ENCODE assay signal across 9 cellular contexts in the genomic region with DNA sequence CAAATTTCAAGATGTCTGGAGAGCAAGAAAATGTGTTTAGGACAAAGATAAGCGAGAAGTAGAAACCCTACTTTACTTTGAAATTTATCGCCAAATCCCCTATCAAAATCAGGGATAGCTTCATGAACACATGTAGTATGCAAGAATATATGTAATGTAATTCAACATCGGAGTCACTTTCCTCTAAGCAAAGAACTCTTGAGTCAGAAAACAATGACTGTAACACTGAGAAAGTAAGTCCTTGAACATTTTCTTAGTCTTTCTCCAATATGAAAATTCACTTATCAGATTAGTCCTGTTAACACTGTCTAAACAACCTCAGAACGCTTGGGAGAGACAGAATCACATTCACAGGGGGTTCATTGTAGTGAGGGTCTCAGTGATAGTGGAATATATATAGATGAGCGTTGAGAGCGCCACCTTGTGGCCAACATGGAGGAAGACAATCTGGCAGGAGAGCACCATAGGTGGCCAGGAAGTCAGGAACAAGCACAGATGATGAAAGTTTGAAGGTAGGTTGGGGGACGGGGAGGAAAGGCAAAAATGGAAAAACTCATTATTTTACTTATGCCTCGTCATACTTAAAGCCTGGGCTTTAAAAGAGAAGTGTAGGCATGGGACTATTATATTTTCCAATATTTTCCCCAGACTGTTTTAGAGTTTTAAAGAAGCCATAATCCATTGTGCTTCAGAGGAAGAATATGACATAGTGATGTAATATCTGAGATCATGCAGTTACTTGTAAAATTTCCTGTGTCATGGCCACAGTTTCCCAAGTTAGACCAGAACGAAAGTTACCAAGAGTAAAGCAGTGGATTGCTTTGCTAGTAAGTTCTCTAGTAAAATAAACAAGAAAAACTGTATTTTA.
DNase-seq lines count a peak whose midpoint lies in the region; ATAC-seq, FAIRE-seq and TF ChIP-seq lines count a peak whose summit lies in the region.
"Had no signal": no experiment of that assay in that cellular context is flagged by ENCODE, and none has a peak within 500 bp of the region (broad histone marks: within the 10 kb centered on the region; RNA-seq: fewer than 3 reads in every experiment).

No MANE protein-coding gene starts in this region.

- peak; percentile 89 to 96 for TF ChIP-seq CTCF in GM23338 (conservative IDR thresholded peaks at IDR 0.05; ENCODE audit: low read depth in 2 of 2)
- TF ChIP-seq CTCF in KMS-11 (conservative IDR thresholded peaks at IDR 0.05; ENCODE audit: low read depth, low read length) = peak; percentile 99
- TF ChIP-seq CTCF in brain (conservative IDR thresholded peaks at IDR 0.05) = peak; percentile 92 to 96

- no peaks in the 10 kb centered on the region for H4K20me1 ChIP-seq in GM23338 (replicated peaks; ENCODE audit: insufficient read depth)
- no peaks in the 10 kb centered on the region for H4K20me1 ChIP-seq in KMS-11 (ENCODE audit: insufficient read depth)
- H4K20me1 ChIP-seq: BLaER1 treated with 17β-estradiol and CSF1 and Interleukin-3, amounts not matched to agents 10 nM and 100 nM had no signal

- H3K27me3 Mint-ChIP-seq in GM23338 (ENCODE audit: insufficient read depth, low read depth, poor library complexity) (no peaks in the 10 kb centered on the region), brain (peaks cover 6% of the 10 kb centered on the region)

- no peaks in the 10 kb centered on the region for H3F3A ChIP-seq in GM23338 (replicated peaks; ENCODE audit: low read depth)

- H3K79me2 ChIP-seq in GM23338 (replicated peaks; ENCODE audit: insufficient read depth) (no peaks in the 10 kb centered on the region), KMS-11 (ENCODE audit: insufficient read depth, low read depth) (no peaks in the 10 kb centered on the region)

- H3K4me3 Mint-ChIP-seq in GM23338 = no peak overlapping the region
- H3K4me3 Mint-ChIP-seq in brain = no peak overlapping the region

- H2AFZ ChIP-seq in GM23338 = peak overlapping the region; percentile 15; the same call in 1 of the 2 replicates
- H2AFZ ChIP-seq in KMS-11 (ENCODE audit: low read depth) = no peak overlapping the region

- no peaks in the 10 kb centered on the region for H3K27me3 ChIP-seq in GM23338 (ENCODE audit: insufficient read depth)
- H3K27me3 ChIP-seq in KMS-11 (ENCODE audit: insufficient read depth, low read depth) = no peaks in the 10 kb centered on the region
- H3K27me3 ChIP-seq: BLaER1 treated with 17β-estradiol and CSF1 and Interleukin-3, amounts not matched to agents 10 nM and 100 nM had no signal

- H3K4me1 ChIP-seq in GM23338 (ENCODE audit: insufficient read depth) (peaks cover 8% of the 10 kb centered on the region; the same call in 1 of the 2 replicates), KMS-11 (ENCODE audit: low read depth, poor library complexity, severe bottlenecking) (peaks cover 18% of the 10 kb centered on the region)
- H3K4me1 ChIP-seq: BLaER1 treated with 17β-estradiol and CSF1 and Interleukin-3, amounts not matched to agents 10 nM and 100 nM had no signal

- H3K27ac Mint-ChIP-seq in GM23338 = no peak overlapping the region
- H3K27ac Mint-ChIP-seq in brain = no peak overlapping the region

- H3K9ac ChIP-seq in KMS-11 = no peak overlapping the region
- H3K9ac ChIP-seq: BLaER1 treated with 17β-estradiol and CSF1 and Interleukin-3, amounts not matched to agents 10 nM and 100 nM had no signal

- H3K9me2 ChIP-seq in GM23338 (ENCODE audit: insufficient read depth) = no peaks in the 10 kb centered on the region

- H3K36me3 Mint-ChIP-seq in GM23338 (ENCODE audit: low read depth) = peaks cover 21% of the 10 kb centered on the region
- no peaks in the 10 kb centered on the region for H3K36me3 Mint-ChIP-seq in brain

- H3K4me2 ChIP-seq in GM23338 = no peak overlapping the region
- H3K4me2 ChIP-seq in KMS-11 = no peak overlapping the region
- H3K4me2 ChIP-seq: BLaER1 treated with 17β-estradiol and CSF1 and Interleukin-3, amounts not matched to agents 10 nM and 100 nM had no signal

- DNase-seq in NCI-H510A treated with DMSO at 0.1 percent for 48 hours (lab: John Stamatoyannopoulos, UW) = peak; percentile 4
- DNase-seq in NCI-H510A (lab: John Stamatoyannopoulos, UW) = no peak
- peak; percentile 81 for DNase-seq in GM23338 (ENCODE audit: low spot score)
- peak; percentile 56 for DNase-seq in RCC 7860 (ENCODE audit: low spot score)
- DNase-seq in stimulated activated CD4-positive, alpha-beta T cell treated with anti-CD3 and anti-CD28 coated beads, Interleukin-4, amount 100 ng/mL, for 48 hours (ENCODE audit: low read depth in 2 of 2) = peak; percentile 5 to 6

- H3K27ac ChIP-seq in GM23338 (ENCODE audit: low read depth) (no peak overlapping the region), KMS-11 (no peak overlapping the region)
- H3K27ac ChIP-seq: BLaER1 treated with 17β-estradiol and CSF1 and Interleukin-3, amounts not matched to agents 10 nM and 100 nM had no signal

- no peak overlapping the region for H3K4me3 ChIP-seq in GM23338
- H3K4me3 ChIP-seq in KMS-11 (IDR thresholded peaks at IDR 0.05; ENCODE audit: insufficient read depth, low read depth, low read length) = no peak overlapping the region
- H3K4me3 ChIP-seq: BLaER1 treated with 17β-estradiol and CSF1 and Interleukin-3, amounts not matched to agents 10 nM and 100 nM had no signal

- H3K36me3 ChIP-seq in GM23338 (ENCODE audit: insufficient read depth) (no peaks in the 10 kb centered on the region), KMS-11 (ENCODE audit: insufficient read depth) (no peaks in the 10 kb centered on the region)
- H3K36me3 ChIP-seq: BLaER1 treated with 17β-estradiol and CSF1 and Interleukin-3, amounts not matched to agents 10 nM and 100 nM had no signal

- peak; percentile 46 for FAIRE-seq in RCC 7860 (lab: Jason Lieb, UNC)
- FAIRE-seq in islet of Langerhans (lab: Jason Lieb, UNC) = peak; percentile 43

- H3K4me1 Mint-ChIP-seq in GM23338 = peaks cover 4% of the 10 kb centered on the region
- no peaks in the 10 kb centered on the region for H3K4me1 Mint-ChIP-seq in brain

- H3K9me3 Mint-ChIP-seq in GM23338 (peaks cover 16% of the 10 kb centered on the region), brain (peaks cover 13 to 27% (median 22%) of the 10 kb centered on the region in 5 experiments)

- peak; percentile 98 for ATAC-seq in GM23338

TF ChIP-seq in GM23338, 12 proteins besides CTCF, POLR2A, EP300 and RAD21:
- TF ChIP-seq CREB1 (CRISPR knock-in tag; IDR thresholded peaks at IDR 0.05; ENCODE audit: low read depth) (0 out of 2 replicates have a peak, but pooled peaks have one; percentile 11), POLR2AphosphoS5 (IDR thresholded peaks at IDR 0.05; ENCODE audit: low read depth) (no peak)
- TF ChIP-seq, protein P1, sequence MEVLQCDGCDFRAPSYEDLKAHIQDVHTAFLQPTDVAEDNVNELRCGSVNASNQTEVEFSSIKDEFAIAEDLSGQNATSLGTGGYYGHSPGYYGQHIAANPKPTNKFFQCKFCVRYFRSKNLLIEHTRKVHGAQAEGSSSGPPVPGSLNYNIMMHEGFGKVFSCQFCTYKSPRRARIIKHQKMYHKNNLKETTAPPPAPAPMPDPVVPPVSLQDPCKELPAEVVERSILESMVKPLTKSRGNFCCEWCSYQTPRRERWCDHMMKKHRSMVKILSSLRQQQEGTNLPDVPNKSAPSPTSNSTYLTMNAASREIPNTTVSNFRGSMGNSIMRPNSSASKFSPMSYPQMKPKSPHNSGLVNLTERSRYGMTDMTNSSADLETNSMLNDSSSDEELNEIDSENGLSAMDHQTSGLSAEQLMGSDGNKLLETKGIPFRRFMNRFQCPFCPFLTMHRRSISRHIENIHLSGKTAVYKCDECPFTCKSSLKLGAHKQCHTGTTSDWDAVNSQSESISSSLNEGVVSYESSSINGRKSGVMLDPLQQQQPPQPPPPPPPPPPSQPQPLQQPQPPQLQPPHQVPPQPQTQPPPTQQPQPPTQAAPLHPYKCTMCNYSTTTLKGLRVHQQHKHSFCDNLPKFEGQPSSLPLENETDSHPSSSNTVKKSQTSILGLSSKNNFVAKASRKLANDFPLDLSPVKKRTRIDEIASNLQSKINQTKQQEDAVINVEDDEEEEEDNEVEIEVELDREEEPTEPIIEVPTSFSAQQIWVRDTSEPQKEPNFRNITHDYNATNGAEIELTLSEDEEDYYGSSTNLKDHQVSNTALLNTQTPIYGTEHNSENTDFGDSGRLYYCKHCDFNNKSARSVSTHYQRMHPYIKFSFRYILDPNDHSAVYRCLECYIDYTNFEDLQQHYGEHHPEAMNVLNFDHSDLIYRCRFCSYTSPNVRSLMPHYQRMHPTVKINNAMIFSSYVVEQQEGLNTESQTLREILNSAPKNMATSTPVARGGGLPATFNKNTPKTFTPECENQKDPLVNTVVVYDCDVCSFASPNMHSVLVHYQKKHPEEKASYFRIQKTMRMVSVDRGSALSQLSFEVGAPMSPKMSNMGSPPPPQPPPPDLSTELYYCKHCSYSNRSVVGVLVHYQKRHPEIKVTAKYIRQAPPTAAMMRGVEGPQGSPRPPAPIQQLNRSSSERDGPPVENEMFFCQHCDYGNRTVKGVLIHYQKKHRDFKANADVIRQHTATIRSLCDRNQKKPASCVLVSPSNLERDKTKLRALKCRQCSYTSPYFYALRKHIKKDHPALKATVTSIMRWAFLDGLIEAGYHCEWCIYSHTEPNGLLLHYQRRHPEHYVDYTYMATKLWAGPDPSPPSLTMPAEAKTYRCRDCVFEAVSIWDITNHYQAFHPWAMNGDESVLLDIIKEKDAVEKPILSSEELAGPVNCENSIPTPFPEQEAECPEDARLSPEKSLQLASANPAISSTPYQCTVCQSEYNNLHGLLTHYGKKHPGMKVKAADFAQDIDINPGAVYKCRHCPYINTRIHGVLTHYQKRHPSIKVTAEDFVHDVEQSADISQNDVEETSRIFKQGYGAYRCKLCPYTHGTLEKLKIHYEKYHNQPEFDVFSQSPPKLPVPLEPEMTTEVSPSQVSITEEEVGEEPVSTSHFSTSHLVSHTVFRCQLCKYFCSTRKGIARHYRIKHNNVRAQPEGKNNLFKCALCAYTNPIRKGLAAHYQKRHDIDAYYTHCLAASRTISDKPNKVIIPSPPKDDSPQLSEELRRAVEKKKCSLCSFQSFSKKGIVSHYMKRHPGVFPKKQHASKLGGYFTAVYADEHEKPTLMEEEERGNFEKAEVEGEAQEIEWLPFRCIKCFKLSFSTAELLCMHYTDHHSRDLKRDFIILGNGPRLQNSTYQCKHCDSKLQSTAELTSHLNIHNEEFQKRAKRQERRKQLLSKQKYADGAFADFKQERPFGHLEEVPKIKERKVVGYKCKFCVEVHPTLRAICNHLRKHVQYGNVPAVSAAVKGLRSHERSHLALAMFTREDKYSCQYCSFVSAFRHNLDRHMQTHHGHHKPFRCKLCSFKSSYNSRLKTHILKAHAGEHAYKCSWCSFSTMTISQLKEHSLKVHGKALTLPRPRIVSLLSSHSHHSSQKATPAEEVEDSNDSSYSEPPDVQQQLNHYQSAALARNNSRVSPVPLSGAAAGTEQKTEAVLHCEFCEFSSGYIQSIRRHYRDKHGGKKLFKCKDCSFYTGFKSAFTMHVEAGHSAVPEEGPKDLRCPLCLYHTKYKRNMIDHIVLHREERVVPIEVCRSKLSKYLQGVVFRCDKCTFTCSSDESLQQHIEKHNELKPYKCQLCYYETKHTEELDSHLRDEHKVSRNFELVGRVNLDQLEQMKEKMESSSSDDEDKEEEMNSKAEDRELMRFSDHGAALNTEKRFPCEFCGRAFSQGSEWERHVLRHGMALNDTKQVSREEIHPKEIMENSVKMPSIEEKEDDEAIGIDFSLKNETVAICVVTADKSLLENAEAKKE (CRISPR knock-in tag; IDR thresholded peaks at IDR 0.05) = 0 out of 2 replicates have a peak, but pooled peaks have one; percentile 23
